Comparison of ENCODE assay signal across 17 cellular contexts in the genomic region with DNA sequence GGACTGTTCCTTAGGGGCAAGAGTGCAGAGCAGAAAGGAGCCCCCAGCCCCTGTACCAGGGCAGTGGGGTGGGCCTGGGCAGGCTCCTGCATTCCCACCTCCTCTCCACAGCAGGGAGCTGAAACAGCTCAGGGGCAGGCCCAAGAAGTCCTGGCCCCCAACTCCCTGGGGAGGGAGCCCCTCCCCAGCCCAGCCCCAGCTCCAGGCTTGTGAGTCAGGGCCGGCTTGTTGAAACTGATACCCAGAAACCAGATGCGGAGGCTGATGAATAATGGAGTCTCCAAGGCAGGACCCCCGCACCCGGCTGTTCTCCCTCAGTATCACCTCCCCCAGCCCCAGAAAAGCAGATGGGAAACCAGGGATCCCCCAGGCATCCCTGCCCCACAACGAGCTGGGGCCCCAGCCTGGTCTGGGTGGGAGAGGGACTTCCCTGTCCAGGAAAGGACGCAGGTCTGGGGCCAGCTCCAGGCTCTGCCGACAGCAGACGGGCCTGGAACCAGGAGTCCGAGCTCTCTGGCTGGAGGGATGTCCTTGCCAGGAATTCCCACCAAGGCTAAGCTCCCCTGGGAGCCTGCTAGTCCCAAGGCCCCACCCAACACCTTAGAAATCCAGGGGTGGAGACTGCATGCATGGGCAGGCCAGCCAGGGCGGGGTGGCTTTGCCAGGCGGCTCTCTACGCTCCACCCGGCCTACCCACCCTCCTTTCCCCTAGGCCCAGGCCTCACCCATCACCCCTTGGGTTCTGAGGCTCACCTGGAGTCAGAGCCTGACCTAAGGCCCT. TPM values are rescaled to one million over a fixed set of nuclear protein-coding genes. Genes with fewer than 3 reads are reported as not detected.
DNase-seq lines count a peak whose midpoint lies in the region; ATAC-seq, FAIRE-seq and TF ChIP-seq lines count a peak whose summit lies in the region.
"Had no signal": no experiment of that assay in that cellular context is flagged by ENCODE, and none has a peak within 500 bp of the region (broad histone marks: within the 10 kb centered on the region; RNA-seq: fewer than 3 reads in every experiment).

No MANE protein-coding gene starts in this region.

- peaks cover 52% of the 10 kb centered on the region for H3K4me1 ChIP-seq in HepG2 (ENCODE audit: insufficient read depth, low read length)
- peaks cover 0 to 14% (median 0%) of the 10 kb centered on the region in 4 donors for H3K4me1 ChIP-seq in right lobe of liver
- H3K4me1 ChIP-seq in mucosa of descending colon (ENCODE audit: low read depth) = peaks cover 33% of the 10 kb centered on the region

- BruUV-seq in HepG2 (replicated peaks; lab: Mats Ljungman, UMichigan) = no TSS peak

- no peaks in the 10 kb centered on the region for H4K20me1 ChIP-seq in HepG2 (ENCODE audit: insufficient read depth, low read length)

- H3K36me3 Mint-ChIP-seq in activated T-cell treated with anti-CD3 and anti-CD28 coated beads, Interleukin-2, amount 50 U/mL, for 72 hours (ENCODE audit: insufficient read depth in 2 of 2) = no peaks in the 10 kb centered on the region
- H3K36me3 Mint-ChIP-seq: stimulated activated effector memory CD8-positive, alpha-beta T cell treated with anti-CD3 and anti-CD28 coated beads, Interleukin-12 subunit alpha, Interleukin-12 subunit beta, amount 100 ng/mL, for 72 hours had no signal

- H3K9me3 ChIP-seq in HepG2 (ENCODE audit: low read length) (no peaks in the 10 kb centered on the region), right lobe of liver (no peaks in the 10 kb centered on the region), WERI-Rb-1 (ENCODE audit: severe bottlenecking) (no peaks in the 10 kb centered on the region), mucosa of descending colon (no peaks in the 10 kb centered on the region)
- H3K9me3 ChIP-seq: uterus had no signal

- intact Hi-C loops in HepG2 (cut with micrococcal nuclease; ENCODE audit: unreplicated experiment) = loop anchor here (5.0 kb wide), 1 partner anchor 159 kb away; no protein-coding TSS in a partner anchor
- intact Hi-C loops in right lobe of liver (cut with DNase I) = loop anchor here in 1 of 2 donors (10.0 kb wide), 1 partner anchor 146 kb away; no protein-coding TSS in a partner anchor
- intact Hi-C loops in mucosa of descending colon (cut with DNase I, micrococcal nuclease) = no loop called here

- no peak overlapping the region for H3K27ac Mint-ChIP-seq in activated T-cell treated with anti-CD3 and anti-CD28 coated beads, Interleukin-2, amount 50 U/mL, for 72 hours
- H3K27ac Mint-ChIP-seq: H9; stimulated activated effector memory CD8-positive, alpha-beta T cell treated with anti-CD3 and anti-CD28 coated beads, Interleukin-12 subunit alpha, Interleukin-12 subunit beta, amount 100 ng/mL, for 72 hours had no signal

- POLR2A ChIA-PET in HepG2 (lab: Yijun Ruan, JAX) = interaction anchor here (2.7 to 2.9 kb wide), 2 partner anchors 11 to 24 kb away, joined by 8 to 13 read pairs; no protein-coding TSS in a partner anchor

- no peaks in the 10 kb centered on the region for H3K36me3 ChIP-seq in HepG2 (replicated peaks in 1 of 2; ENCODE audit: control insufficient read depth in 1 of 2, insufficient read depth in 2 of 2, low read length in 2 of 2)
- H3K36me3 ChIP-seq in right lobe of liver = no peaks in the 10 kb centered on the region
- no peaks in the 10 kb centered on the region for H3K36me3 ChIP-seq in WERI-Rb-1
- H3K36me3 ChIP-seq in mucosa of descending colon (ENCODE audit: low read depth) = no peaks in the 10 kb centered on the region
- H3K36me3 ChIP-seq: uterus had no signal

- TF ChIP-seq POLR2A in HepG2 (IDR thresholded peaks at IDR 0.05; ENCODE audit: insufficient read depth in 1 of 2, low read depth in 2 of 2, low read length in 2 of 2) = no peak
- no peak for TF ChIP-seq POLR2A in right lobe of liver (IDR thresholded peaks at IDR 0.05)

- DNase-seq in HepG2 (ENCODE audit: low spot score) (no peak), right lobe of liver (no peak), WERI-Rb-1 (peak; percentile 66), mucosa of descending colon (peak; percentile 80 to 83 (median 82)), DMS53 (lab: John Stamatoyannopoulos, UW) (no peak)
- no peak for DNase-seq in activated T-cell treated with anti-CD3 and anti-CD28 coated beads, Interleukin-2, amount 50 U/mL, for 72 hours
- DNase-seq in stimulated activated naive CD4-positive, alpha-beta T cell treated with Interleukin-2 at 50 U/mL for 16 hours (lab: John Stamatoyannopoulos, UW) = no peak
- DNase-seq: H9; KBM-7; naive thymus-derived CD8-positive, alpha-beta T cell; NCI-H1417; NCI-H524 treated with DMSO at 0.1 percent for 48 hours; RPMI8226; T-helper 2 cell; uterus had no signal

- TF ChIP-seq CTCF in HepG2 (CRISPR knock-in tag; IDR thresholded peaks at IDR 0.05) = no peak
- TF ChIP-seq CTCF in right lobe of liver (IDR thresholded peaks at IDR 0.05) = no peak
- TF ChIP-seq CTCF in WERI-Rb-1 (IDR thresholded peaks at IDR 0.05; ENCODE audit: low read depth, low read length) = no peak
- no peak for TF ChIP-seq CTCF in mucosa of descending colon (IDR thresholded peaks at IDR 0.05)

- WGBS in HepG2 (ENCODE audit: low lambda C conversion rate) = 87% methylated on average over 4 of the region's 13 CpGs
- no CpG with 5 or more reads among the region's 13 CpGs for WGBS in right lobe of liver (ENCODE audit: insufficient coverage, low coverage, low lambda C conversion rate, missing lambda C conversion rate)

- CTCF ChIA-PET in HepG2 (lab: Yijun Ruan, JAX; ENCODE audit: low intra/inter-chr PET ratio, low total read pairs) = interaction anchor here (1.2 kb wide), 1 partner anchor 35 kb away, joined by 5 read pairs; no protein-coding TSS in a partner anchor

- peak overlapping the region; percentile 97 for H3K4me2 ChIP-seq in HepG2 (ENCODE audit: low read depth, low read length)

- H3K27me3 ChIP-seq in HepG2 (ENCODE audit: control insufficient read depth in 1 of 2, insufficient read depth in 2 of 2, low read length in 2 of 2) (peaks cover 0 to 3% of the 10 kb centered on the region in 2 experiments; a peak in 1 of 5 replicates), right lobe of liver (no peaks in the 10 kb centered on the region), WERI-Rb-1 (ENCODE audit: insufficient read depth, low read depth, severe bottlenecking) (no peaks in the 10 kb centered on the region)
- H3K27me3 ChIP-seq: uterus had no signal

- H3K9ac ChIP-seq in HepG2 (ENCODE audit: insufficient read depth, low read depth, low read length) = no peak overlapping the region

- no peak overlapping the region for H3K4me3 Mint-ChIP-seq in activated T-cell treated with anti-CD3 and anti-CD28 coated beads, Interleukin-2, amount 50 U/mL, for 72 hours

- no peak overlapping the region for H3K27ac ChIP-seq in HepG2 (ENCODE audit: extremely low read length, insufficient read depth, low read length)
- H3K27ac ChIP-seq in right lobe of liver = no peak overlapping the region
- H3K27ac ChIP-seq in WERI-Rb-1 = peak overlapping the region; percentile 64
- H3K27ac ChIP-seq: uterus had no signal

- H3K4me1 Mint-ChIP-seq in activated T-cell treated with anti-CD3 and anti-CD28 coated beads, Interleukin-2, amount 50 U/mL, for 72 hours (ENCODE audit: low read depth) = peaks cover 22% of the 10 kb centered on the region

- no peaks in the 10 kb centered on the region for H3K79me2 ChIP-seq in HepG2 (ENCODE audit: insufficient read depth, low read length)

- H3K4me3 ChIP-seq in HepG2 (replicated peaks in 1 of 3; ENCODE audit: insufficient read depth in 1 of 3, low read depth in 2 of 3, low read length in 3 of 3) = peak overlapping the region in 1 of 3 experiments; percentile 99; a peak in 1 of 6 replicates
- H3K4me3 ChIP-seq in right lobe of liver = no peak overlapping the region
- no peak overlapping the region for H3K4me3 ChIP-seq in WERI-Rb-1 (ENCODE audit: low read depth, low read length)
- no peak overlapping the region for H3K4me3 ChIP-seq in mucosa of descending colon
- H3K4me3 ChIP-seq: uterus had no signal

- FAIRE-seq in HepG2 (lab: Jason Lieb, UNC) = no peak

- in situ Hi-C loops in HepG2 (cut with HindIII; ENCODE audit: extremely low pct_ligation_motif_present, low pct_unique_long_range_greater_than_20kb) = loop anchor here (25.0 kb wide), 1 partner anchor 724 kb away; no protein-coding TSS in a partner anchor

- ATAC-seq in HepG2 (no peak), right lobe of liver (no peak), mucosa of descending colon (peak; percentile 60), HG03442 (IDR thresholded peaks at IDR 0.05; ENCODE audit: unreplicated experiment) (no peak)
- no peak for ATAC-seq in activated T-cell treated with anti-CD3 and anti-CD28 coated beads, Interleukin-2, amount 50 U/mL, for 72 hours (replicated peaks in 1 of 2)
- ATAC-seq: naive thymus-derived CD8-positive, alpha-beta T cell; stimulated activated effector memory CD8-positive, alpha-beta T cell treated with anti-CD3 and anti-CD28 coated beads, Interleukin-12 subunit alpha, Interleukin-12 subunit beta, amount 100 ng/mL, for 72 hours had no signal

- no peak overlapping the region for H2AFZ ChIP-seq in HepG2 (ENCODE audit: low read length)

- H3K27me3 Mint-ChIP-seq in activated T-cell treated with anti-CD3 and anti-CD28 coated beads, Interleukin-2, amount 50 U/mL, for 72 hours (ENCODE audit: low read depth) = peaks cover 28% of the 10 kb centered on the region

- no peaks in the 10 kb centered on the region for H3K9me3 Mint-ChIP-seq in activated T-cell treated with anti-CD3 and anti-CD28 coated beads, Interleukin-2, amount 50 U/mL, for 72 hours
- H3K9me3 Mint-ChIP-seq: H9; naive thymus-derived CD8-positive, alpha-beta T cell; stimulated activated effector memory CD8-positive, alpha-beta T cell treated with anti-CD3 and anti-CD28 coated beads, Interleukin-12 subunit alpha, Interleukin-12 subunit beta, amount 100 ng/mL, for 72 hours had no signal

- no peak for TF ChIP-seq EP300 in HepG2 (IDR thresholded peaks at IDR 0.05; ENCODE audit: low read depth in 2 of 2, low read length in 2 of 2)
- no peak for TF ChIP-seq EP300 in HepG2 (CRISPR knock-in tag; IDR thresholded peaks at IDR 0.05; ENCODE audit: borderline replicate concordance)

- no peak for TF ChIP-seq RAD21 in HepG2 (CRISPR knock-in tag; IDR thresholded peaks at IDR 0.05)

RNA-seq across cellular contexts. Expression of gene PLEKHG5, which starts 2.7 kb away (rescaled TPM):
- total RNA-seq in HepG2 (2016; rRNA removed; fragmentation: Illumina TruSeq; extraction: Trizol) (1.9 and 3.5 TPM in 2 replicates), right lobe of liver (1 to 10 TPM in 5 of 6 experiments, under 1 TPM in 1; 0.70 to 2.3 (median 1.5) TPM), mucosa of descending colon (10 to 100 TPM; 20.1 to 32.9 (median 20.2) TPM)
- total RNA-seq in HepG2 (2016; cell fraction: cytosol; rRNA removed; fragmentation: Illumina TruSeq; extraction: Trizol; ENCODE audit: low read depth) = 0.51 and 0.62 TPM in 2 replicates
- total RNA-seq in HepG2 (2016; cell fraction: insoluble cytoplasmic fraction; rRNA removed; fragmentation: Illumina TruSeq; extraction: Trizol) = 1.4 and 3.4 TPM in 2 replicates
- 0.99 and 1.2 TPM in 2 replicates for total RNA-seq in HepG2 (2016; cell fraction: membrane; rRNA removed; fragmentation: Illumina TruSeq; extraction: Trizol)
- total RNA-seq in HepG2 (2016; cell fraction: nucleus; rRNA removed; fragmentation: Illumina TruSeq; extraction: Trizol) = 3.3 and 4.4 TPM in 2 replicates
- polyA plus RNA-seq in HepG2 (2011; rRNA removed) = 1.9 and 2.6 TPM in 2 replicates
- 1.1 and 1.7 TPM in 2 replicates for polyA plus RNA-seq in HepG2 (2011; cell fraction: cytosol; rRNA removed)
- 17.2 and 22.8 TPM in 2 replicates for polyA plus RNA-seq in HepG2 (2011; cell fraction: nucleus; rRNA removed)
- polyA plus RNA-seq in HepG2 (2012) = 1.4 and 1.5 TPM in 2 replicates
- 0.23 and 0.25 TPM in 2 replicates for polyA plus RNA-seq in HepG2 (2016; cell fraction: cytosol; fragmentation: Illumina TruSeq; extraction: Trizol; ENCODE audit: low read depth)
- 1.9 and 2.0 TPM in 2 replicates for polyA plus RNA-seq in HepG2 (2016; cell fraction: insoluble cytoplasmic fraction; fragmentation: Illumina TruSeq; extraction: Trizol; ENCODE audit: low read depth)
- 0.45 and 0.71 TPM in 2 replicates for polyA plus RNA-seq in HepG2 (2016; cell fraction: membrane; fragmentation: Illumina TruSeq; extraction: Trizol; ENCODE audit: low read depth)
- 9.3 and 11.3 TPM in 2 replicates for polyA plus RNA-seq in HepG2 (2016; cell fraction: nucleus; fragmentation: Illumina TruSeq; extraction: Trizol; ENCODE audit: insufficient read depth, low read depth)
- 1.9 and 3.8 TPM in 2 replicates for polyA minus RNA-seq in HepG2 (2011; rRNA and poly(A)+ RNA removed; ENCODE audit: low replicate concordance)
- polyA minus RNA-seq in HepG2 (2011; cell fraction: cytosol; rRNA and poly(A)+ RNA removed) = 1.4 TPM in 2 replicates
- polyA minus RNA-seq in HepG2 (2011; cell fraction: nucleus; rRNA and poly(A)+ RNA removed) = 2.6 and 3.0 TPM in 2 replicates
- 1 to 10 TPM; 2.6 to 3.2 TPM for total RNA-seq in activated T-cell treated with anti-CD3 and anti-CD28 coated beads, Interleukin-2, amount 50 U/mL, for 72 hours

RNA-seq across cellular contexts. Expression of gene TNFRSF25, which starts 22.8 kb away (rescaled TPM):
- total RNA-seq in HepG2 (2016; rRNA removed; fragmentation: Illumina TruSeq; extraction: Trizol) (0.55 and 1.5 TPM in 2 replicates), right lobe of liver (1 to 10 TPM; 1.1 to 3.2 (median 2.1) TPM), mucosa of descending colon (10 to 100 TPM; 18.3 to 45.1 (median 35.3) TPM)
- 0.40 and 0.44 TPM in 2 replicates for total RNA-seq in HepG2 (2016; cell fraction: cytosol; rRNA removed; fragmentation: Illumina TruSeq; extraction: Trizol; ENCODE audit: low read depth)
- total RNA-seq in HepG2 (2016; cell fraction: insoluble cytoplasmic fraction; rRNA removed; fragmentation: Illumina TruSeq; extraction: Trizol) = 0.13 and 0.97 TPM in 2 replicates
- total RNA-seq in HepG2 (2016; cell fraction: membrane; rRNA removed; fragmentation: Illumina TruSeq; extraction: Trizol) = 0.34 and 0.37 TPM in 2 replicates
- total RNA-seq in HepG2 (2016; cell fraction: nucleus; rRNA removed; fragmentation: Illumina TruSeq; extraction: Trizol) = 1.5 and 1.6 TPM in 2 replicates
- polyA plus RNA-seq in HepG2 (2011; rRNA removed) = 1.4 and 1.6 TPM in 2 replicates
- polyA plus RNA-seq in HepG2 (2011; cell fraction: cytosol; rRNA removed) = 0.47 and 0.64 TPM in 2 replicates
- polyA plus RNA-seq in HepG2 (2011; cell fraction: nucleus; rRNA removed) = 18.5 and 21.8 TPM in 2 replicates
- 3.9 and 4.6 TPM in 2 replicates for polyA plus RNA-seq in HepG2 (2012)
- 0.43 TPM in 1 of 2 replicates, not detected in the other for polyA plus RNA-seq in HepG2 (2016; cell fraction: cytosol; fragmentation: Illumina TruSeq; extraction: Trizol; ENCODE audit: low read depth)
- 0.17 and 0.44 TPM in 2 replicates for polyA plus RNA-seq in HepG2 (2016; cell fraction: insoluble cytoplasmic fraction; fragmentation: Illumina TruSeq; extraction: Trizol; ENCODE audit: low read depth)
- 0.17 TPM in 1 of 2 replicates, not detected in the other for polyA plus RNA-seq in HepG2 (2016; cell fraction: membrane; fragmentation: Illumina TruSeq; extraction: Trizol; ENCODE audit: low read depth)
- polyA plus RNA-seq in HepG2 (2016; cell fraction: nucleus; fragmentation: Illumina TruSeq; extraction: Trizol; ENCODE audit: insufficient read depth, low read depth) = 5.2 and 7.0 TPM in 2 replicates
- 0.68 and 1.8 TPM in 2 replicates for polyA minus RNA-seq in HepG2 (2011; rRNA and poly(A)+ RNA removed; ENCODE audit: low replicate concordance)
- polyA minus RNA-seq in HepG2 (2011; cell fraction: cytosol; rRNA and poly(A)+ RNA removed) = not detected in 2 replicates
- 1.3 and 1.9 TPM in 2 replicates for polyA minus RNA-seq in HepG2 (2011; cell fraction: nucleus; rRNA and poly(A)+ RNA removed)
- total RNA-seq in activated T-cell treated with anti-CD3 and anti-CD28 coated beads, Interleukin-2, amount 50 U/mL, for 72 hours = 100 to 1,000 TPM in 1 of 2 donors, 10 to 100 TPM in 1; 89.2 to 101 TPM

Comparison
In these comparisons a context has a peak if more than half of its experiments do, and no peak if none do; other contexts are left out.
1. DNase-seq: peak in WERI-Rb-1 (single experiment) and mucosa of descending colon (3 of 3); none in HepG2 (single experiment), right lobe of liver (0 of 3), DMS53 (single experiment), activated T-cell treated with anti-CD3 and anti-CD28 coated beads, Interleukin-2, amount 50 U/mL, for 72 hours (0 of 2) and stimulated activated naive CD4-positive, alpha-beta T cell treated with Interleukin-2 at 50 U/mL for 16 hours (single experiment).
2. RNA of gene TNFRSF25, which starts 22.8 kb away (total RNA-seq): 89.2 to 101 TPM in activated T-cell treated with anti-CD3 and anti-CD28 coated beads, Interleukin-2, amount 50 U/mL, for 72 hours and 18.3 to 45.1 TPM in mucosa of descending colon; 1.1 to 3.2 TPM in right lobe of liver and 0.13 to 1.6 TPM in HepG2; every median in the first group is over 4 times any median in the second.